Comparison of ENCODE assay signal across 28 cellular contexts in the genomic region with DNA sequence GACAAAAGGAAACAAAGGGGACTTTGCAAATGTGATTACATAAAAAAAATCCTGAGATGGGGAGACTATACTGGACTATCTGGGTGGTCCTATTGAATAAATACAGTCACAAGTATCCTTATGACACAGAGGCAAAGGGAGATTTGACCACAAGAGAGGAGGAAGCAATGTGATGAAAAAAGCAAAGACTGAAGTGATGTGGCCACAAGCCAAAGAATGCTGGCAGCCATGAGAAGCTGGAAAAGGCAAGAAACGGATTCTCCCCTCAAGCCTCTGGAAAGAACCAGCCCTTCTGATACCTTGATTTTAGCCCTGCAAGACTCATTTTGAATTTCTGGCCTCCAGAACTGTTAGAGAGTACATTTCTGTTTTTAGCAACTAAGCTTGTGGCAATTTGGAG. TPM values are rescaled to one million over a fixed set of nuclear protein-coding genes. Genes with fewer than 3 reads are reported as not detected.
"Had no signal": no experiment of that assay in that cellular context is flagged by ENCODE, and none has a peak within 500 bp of the region (broad histone marks: within the 10 kb centered on the region; RNA-seq: fewer than 3 reads in every experiment).

No MANE protein-coding gene starts in this region.

- DNase-seq: activated B cell treated with CpG ODN at 0.5 μM for 24 hours; activated CD4-positive, alpha-beta T cell treated with anti-CD3 and anti-CD28 coated beads for 1 hour; activated CD4-positive, alpha-beta T cell treated with anti-CD3 and anti-CD28 coated beads, Interleukin-2, amount 10 ng/mL, durations not matched to agents 24 days and 14 days; activated CD4-positive, alpha-beta T cell treated with anti-CD3 and anti-CD28 coated beads, Interleukin-2, amount 50 U/mL, for 48 hours; activated CD8-positive, alpha-beta memory T cell treated with anti-CD3 and anti-CD28 coated beads for 24 hours; activated gamma-delta T cell; activated naive CD4-positive, alpha-beta T cell treated with anti-CD3 and anti-CD28 coated beads for 36 hours; activated T-cell treated with anti-CD3 and anti-CD28 coated beads, Interleukin-2, amount 50 U/mL, for 48 hours; amygdala; caudate nucleus; MV-4-11; NCI-H1092 treated with DMSO at 0.1 percent for 48 hours; NCI-H1417 treated with DMSO at 0.1 percent for 48 hours; NCI-H1694 treated with DMSO at 0.1 percent for 48 hours; NCI-H2029 treated with DMSO at 0.1 percent for 48 hours; NCI-H345; NCI-H510A; NCI-H82; SIG-M5; T-cell; T-helper 2 cell; T1000 had no signal

- H3K27me3 ChIP-seq: breast epithelium had no signal

- H3K36me3 Mint-ChIP-seq: activated naive CD8-positive, alpha-beta T cell had no signal

- H3K36me3 ChIP-seq: breast epithelium had no signal

- H3K27ac ChIP-seq: breast epithelium, KMS-11 had no signal

- H3K4me1 ChIP-seq: breast epithelium had no signal

- H3K4me1 Mint-ChIP-seq: activated B cell treated with CpG ODN at 0.5 μM for 24 hours; activated T-helper 17 cell treated with anti-CD3 and anti-CD28 coated beads, Interleukin-2, amount 50 U/mL, for 72 hours; T-cell had no signal

- H3K27ac Mint-ChIP-seq: activated B cell treated with CpG ODN at 0.5 μM for 24 hours; activated CD4-positive, alpha-beta T cell treated with anti-CD3 and anti-CD28 coated beads, Interleukin-2, amount 10 ng/mL, durations not matched to agents 24 days and 14 days; activated naive CD4-positive, alpha-beta T cell treated with anti-CD3 and anti-CD28 coated beads for 36 hours; activated naive CD8-positive, alpha-beta T cell; activated T-helper 17 cell treated with anti-CD3 and anti-CD28 coated beads, Interleukin-2, amount 50 U/mL, for 72 hours; T-cell had no signal

- H3K4me3 ChIP-seq: breast epithelium had no signal

- H3K27me3 Mint-ChIP-seq: activated naive CD8-positive, alpha-beta T cell had no signal

- H3K4me3 Mint-ChIP-seq: activated B cell treated with CpG ODN at 0.5 μM for 24 hours; activated CD4-positive, alpha-beta T cell treated with anti-CD3 and anti-CD28 coated beads, Interleukin-2, amount 10 ng/mL, durations not matched to agents 24 days and 14 days; activated naive CD4-positive, alpha-beta T cell treated with anti-CD3 and anti-CD28 coated beads for 36 hours; activated naive CD8-positive, alpha-beta T cell; activated T-helper 17 cell treated with anti-CD3 and anti-CD28 coated beads, Interleukin-2, amount 50 U/mL, for 72 hours; T-cell had no signal

- ATAC-seq: activated T-helper 17 cell treated with anti-CD3 and anti-CD28 coated beads, Interleukin-2, amount 50 U/mL, for 72 hours; T-cell had no signal

RNA-seq across cellular contexts. Expression of a gene that starts 36.4 kb away (rescaled TPM):
- total RNA-seq: activated B cell treated with CpG ODN at 0.5 μM for 24 hours; activated CD4-positive, alpha-beta T cell treated with anti-CD3 and anti-CD28 coated beads, Interleukin-2, amount 10 ng/mL, durations not matched to agents 24 days and 14 days; activated T-helper 17 cell treated with anti-CD3 and anti-CD28 coated beads, Interleukin-2, amount 50 U/mL, for 72 hours; MCF 10A; OCI-LY7; T-cell had no signal
